In the genomic region with DNA sequence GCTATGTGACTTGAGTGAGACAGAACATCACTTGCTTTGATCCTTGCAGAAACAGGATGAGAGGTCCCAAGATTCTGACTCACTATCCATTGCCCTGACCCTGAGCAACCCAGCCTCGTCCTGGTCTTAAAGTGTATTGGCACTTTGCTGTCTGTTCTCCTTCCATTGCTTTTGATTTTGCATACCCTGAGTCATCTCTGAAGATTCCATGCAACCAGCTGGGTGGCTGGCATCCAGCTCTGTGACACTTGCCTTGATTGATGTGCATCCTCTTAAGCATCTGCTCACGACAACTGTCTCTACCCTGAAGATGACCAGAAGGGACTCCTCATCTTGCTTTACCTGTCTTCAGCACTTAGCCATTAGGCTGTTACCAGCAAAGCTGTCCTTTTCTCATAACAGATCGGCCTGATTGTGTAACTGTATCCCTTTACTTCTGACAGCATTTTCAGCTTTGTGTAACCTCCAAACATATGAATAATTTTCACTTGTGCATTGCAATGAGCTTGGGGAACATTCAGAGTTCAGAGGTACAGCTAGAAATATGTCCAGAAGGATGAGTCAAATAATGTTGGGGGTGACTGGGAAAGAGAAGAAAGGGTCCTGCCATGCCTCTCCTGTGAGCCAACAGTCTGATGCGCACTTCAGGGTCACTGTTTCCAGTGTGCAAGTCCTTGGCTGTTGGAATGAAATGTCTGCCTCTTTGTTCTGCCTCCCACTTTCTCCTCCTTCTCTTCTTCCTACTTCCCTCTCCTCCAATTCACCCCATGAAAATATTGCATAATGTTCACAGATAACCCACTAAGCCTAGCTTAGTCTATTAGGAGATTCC, we compare ENCODE assay signal across 13 cellular contexts.
A peak's percentile ranks its signal among the peaks of the same experiment; 100 is the strongest.
DNase-seq lines count a peak whose midpoint lies in the region; ATAC-seq and TF ChIP-seq lines count a peak whose summit lies in the region.
"Had no signal": no experiment of that assay in that cellular context is flagged by ENCODE, and none has a peak within 500 bp of the region (broad histone marks: within the 10 kb centered on the region; RNA-seq: fewer than 3 reads in every experiment).

No MANE protein-coding gene starts in this region.

- WGBS in endodermal cell (ENCODE audit: insufficient coverage in 1 of 2, insufficient read length in 1 of 2), 2 experiments, result 75 to 78% methylated on average over 3 to 4 of the region's 4 CpGs

- peak; percentile 92 for DNase-seq in EH (ENCODE audit: low read depth)
- peak; percentile 71 for DNase-seq in PC-3
- DNase-seq in fibroblast of lung (ENCODE audit: low read depth in 2 of 2), result peak; percentile 89 to 90
- peak; percentile 83 for DNase-seq in osteoblast (ENCODE audit: insufficient read length, low spot score, missing footprints)
- no peak for DNase-seq in T-helper 9 cell
- no peak for DNase-seq in endodermal cell
- DNase-seq: anterior cingulate cortex, erythroblast, NCI-H187 treated with DMSO at 0.1 percent for 48 hours, OCI-M1 had no signal

- TF ChIP-seq CTCF in PC-3 (conservative IDR thresholded peaks at IDR 0.05; ENCODE audit: low read depth, low read length) (no peak), fibroblast of lung (conservative IDR thresholded peaks at IDR 0.05 in 1 of 2, IDR thresholded peaks at IDR 0.05 in 1 of 2; ENCODE audit: low read depth in 1 of 2, low read length in 2 of 2) (no peak), osteoblast (IDR thresholded peaks at IDR 0.05; ENCODE audit: extremely low read depth, low read depth, low read length) (no peak), endodermal cell (conservative IDR thresholded peaks at IDR 0.05) (no peak)

- H3K27ac ChIP-seq in PC-3 (ENCODE audit: low read length) (peak overlapping the region; percentile 20; the same call in 1 of the 2 replicates), fibroblast of lung (ENCODE audit: insufficient read depth, low read length) (peak overlapping the region; percentile 89), osteoblast (ENCODE audit: low read depth, low read length) (peak overlapping the region; percentile 85), endodermal cell (ENCODE audit: low read depth, low read length) (no peak overlapping the region)

- H3F3A ChIP-seq in PC-3 (ENCODE audit: low read length, unreplicated experiment), result peaks cover 3% of the 10 kb centered on the region

- POLR2A ChIA-PET in PC-3 (lab: Charles Lee; ENCODE audit: unreplicated experiment), result interaction anchor here (0.6 kb wide), 2 partner anchors 32 to 64 kb away, joined by 3 to 8 read pairs; no protein-coding TSS in a partner anchor

- H3K27me3 ChIP-seq in PC-3 (ENCODE audit: low read length) (no peaks in the 10 kb centered on the region), fibroblast of lung (ENCODE audit: control insufficient read depth, insufficient read depth, low read length) (no peaks in the 10 kb centered on the region), osteoblast (ENCODE audit: insufficient read depth, low read length) (no peaks in the 10 kb centered on the region), endodermal cell (ENCODE audit: control insufficient read depth, insufficient read depth, low read length, poor library complexity, severe bottlenecking) (peaks cover 7% of the 10 kb centered on the region)

- no peaks in the 10 kb centered on the region for H3K9me2 ChIP-seq in PC-3 (replicated peaks; ENCODE audit: low read length)

- ATAC-seq in PC-3 (peak; percentile 8; the same call in 1 of the 2 replicates), HG03095 (IDR thresholded peaks at IDR 0.05; ENCODE audit: unreplicated experiment) (no peak)
- no peak for ATAC-seq in activated T-helper 17 cell treated with anti-CD3 and anti-CD28 coated beads, Interleukin-2, amount 50 U/mL, for 72 hours (replicated peaks)

- H3K4me3 Mint-ChIP-seq in endodermal cell, result no peak overlapping the region
- H3K4me3 Mint-ChIP-seq in activated T-helper 17 cell treated with anti-CD3 and anti-CD28 coated beads, Interleukin-2, amount 50 U/mL, for 72 hours, result no peak overlapping the region

- H3K4me3 ChIP-seq in PC-3 (ENCODE audit: low read length) (no peak overlapping the region), fibroblast of lung (replicated peaks in 1 of 4; ENCODE audit: control extremely low read depth in 1 of 4, insufficient read depth in 1 of 4, low read depth in 3 of 4, low read length in 4 of 4) (peak overlapping the region in 1 of 4 experiments; percentile 19), osteoblast (ENCODE audit: insufficient read depth, low read length) (peak overlapping the region; percentile 18), endodermal cell (ENCODE audit: low read length) (no peak overlapping the region)

- H2AFZ ChIP-seq in PC-3 (ENCODE audit: low read length) (no peak overlapping the region), fibroblast of lung (ENCODE audit: low read length) (no peak overlapping the region), osteoblast (ENCODE audit: low read length) (peak overlapping the region; percentile 1)

- no peaks in the 10 kb centered on the region for H4K20me1 ChIP-seq in PC-3 (ENCODE audit: low read length)
- no peaks in the 10 kb centered on the region for H4K20me1 ChIP-seq in fibroblast of lung (ENCODE audit: control insufficient read depth, extremely low read depth, insufficient read depth, low read length)
- no peaks in the 10 kb centered on the region for H4K20me1 ChIP-seq in osteoblast (ENCODE audit: insufficient read depth, low read length)

- no peaks in the 10 kb centered on the region for H3K79me2 ChIP-seq in PC-3 (ENCODE audit: low read length)
- no peaks in the 10 kb centered on the region for H3K79me2 ChIP-seq in fibroblast of lung (ENCODE audit: control insufficient read depth, insufficient read depth, low read length)
- H3K79me2 ChIP-seq in osteoblast (ENCODE audit: insufficient read depth, low read length), result no peaks in the 10 kb centered on the region

- H3K4me1 ChIP-seq in PC-3 (ENCODE audit: insufficient read depth, low read length) (peaks cover 32% of the 10 kb centered on the region), fibroblast of lung (ENCODE audit: control insufficient read depth, extremely low read depth, insufficient read depth, low read length) (peaks cover 27% of the 10 kb centered on the region), osteoblast (ENCODE audit: insufficient read depth, low read length) (peaks cover 40% of the 10 kb centered on the region), endodermal cell (ENCODE audit: control insufficient read depth, insufficient read depth, low read length) (no peaks in the 10 kb centered on the region)

- peaks cover 11% of the 10 kb centered on the region for H3K27me3 Mint-ChIP-seq in endodermal cell (ENCODE audit: insufficient read depth)
- H3K27me3 Mint-ChIP-seq in activated T-helper 17 cell treated with anti-CD3 and anti-CD28 coated beads, Interleukin-2, amount 50 U/mL, for 72 hours, result peaks cover 21% of the 10 kb centered on the region

- no peaks in the 10 kb centered on the region for H3K36me3 Mint-ChIP-seq in endodermal cell (ENCODE audit: low read depth)
- H3K36me3 Mint-ChIP-seq in activated T-helper 17 cell treated with anti-CD3 and anti-CD28 coated beads, Interleukin-2, amount 50 U/mL, for 72 hours (ENCODE audit: low read depth), result no peaks in the 10 kb centered on the region

- intact Hi-C loops in PC-3 (cut with micrococcal nuclease), result no loop called here

- CTCF ChIA-PET in PC-3 (lab: Charles Lee), result interaction anchor here (0.6 kb wide), 1 partner anchor 496 kb away, joined by 3 read pairs; no protein-coding TSS in a partner anchor

- no peak overlapping the region for H3K27ac Mint-ChIP-seq in endodermal cell
- H3K27ac Mint-ChIP-seq in activated T-helper 17 cell treated with anti-CD3 and anti-CD28 coated beads, Interleukin-2, amount 50 U/mL, for 72 hours, result no peak overlapping the region
- H3K27ac Mint-ChIP-seq: progenitor cell of endocrine pancreas had no signal

- H3K4me2 ChIP-seq in PC-3 (ENCODE audit: low read length), result peak overlapping the region; percentile 44
- H3K4me2 ChIP-seq in fibroblast of lung (ENCODE audit: extremely low read depth, insufficient read depth, low read length), result peak overlapping the region; percentile 61
- H3K4me2 ChIP-seq in osteoblast (ENCODE audit: insufficient read depth, low read length), result peak overlapping the region; percentile 67

- H3K9ac ChIP-seq in PC-3 (ENCODE audit: low read length) (no peak overlapping the region), fibroblast of lung (ENCODE audit: insufficient read depth, low read length) (peak overlapping the region; percentile 14), endodermal cell (ENCODE audit: extremely low read depth, low read length, poor library complexity, severe bottlenecking) (no peak overlapping the region)

- H3K36me3 ChIP-seq in PC-3 (ENCODE audit: low read depth, low read length), result no peaks in the 10 kb centered on the region
- no peaks in the 10 kb centered on the region for H3K36me3 ChIP-seq in fibroblast of lung (ENCODE audit: control insufficient read depth, insufficient read depth, low read length)
- no peaks in the 10 kb centered on the region for H3K36me3 ChIP-seq in osteoblast (ENCODE audit: insufficient read depth, low read length)
- no peaks in the 10 kb centered on the region for H3K36me3 ChIP-seq in endodermal cell (ENCODE audit: control insufficient read depth, insufficient read depth, low read length)

- H3K9me3 ChIP-seq in PC-3 (ENCODE audit: low read length), result no peaks in the 10 kb centered on the region
- no peaks in the 10 kb centered on the region for H3K9me3 ChIP-seq in fibroblast of lung (ENCODE audit: control insufficient read depth, insufficient read depth, low read depth, low read length)
- H3K9me3 ChIP-seq in osteoblast (ENCODE audit: low read depth, low read length), result no peaks in the 10 kb centered on the region
- no peaks in the 10 kb centered on the region for H3K9me3 ChIP-seq in endodermal cell (ENCODE audit: control insufficient read depth, low read length)

- H3K9me3 Mint-ChIP-seq in endodermal cell, result peaks cover 4% of the 10 kb centered on the region
- peaks cover 4% of the 10 kb centered on the region for H3K9me3 Mint-ChIP-seq in activated T-helper 17 cell treated with anti-CD3 and anti-CD28 coated beads, Interleukin-2, amount 50 U/mL, for 72 hours

- H3K4me1 Mint-ChIP-seq in endodermal cell, result no peaks in the 10 kb centered on the region
- no peaks in the 10 kb centered on the region for H3K4me1 Mint-ChIP-seq in activated T-helper 17 cell treated with anti-CD3 and anti-CD28 coated beads, Interleukin-2, amount 50 U/mL, for 72 hours

- no TSS peak for BruUV-seq in PC-3 (replicated peaks; lab: Mats Ljungman, UMichigan)

Comparison
In these comparisons a context has a peak if more than half of its experiments do, and no peak if none do; other contexts are left out.
1. DNase-seq: peak in EH (single experiment), PC-3 (single experiment), fibroblast of lung (2 of 2) and osteoblast (single experiment); none in T-helper 9 cell (single experiment) and endodermal cell (single experiment).
2. Peak in every context shown above with its lines, with median percentiles within 50 percentile points of each other: H3K4me2 ChIP-seq.